ENCODE assay signal across 8 cellular contexts in genomic region chr14:24195186-24196070, GRCh38. TPM values are rescaled to one million over a fixed set of nuclear protein-coding genes. Genes with fewer than 3 reads are reported as not detected.
DNase-seq lines count a peak whose midpoint lies in the region; ATAC-seq and TF ChIP-seq lines count a peak whose summit lies in the region.

A gene with protein sequence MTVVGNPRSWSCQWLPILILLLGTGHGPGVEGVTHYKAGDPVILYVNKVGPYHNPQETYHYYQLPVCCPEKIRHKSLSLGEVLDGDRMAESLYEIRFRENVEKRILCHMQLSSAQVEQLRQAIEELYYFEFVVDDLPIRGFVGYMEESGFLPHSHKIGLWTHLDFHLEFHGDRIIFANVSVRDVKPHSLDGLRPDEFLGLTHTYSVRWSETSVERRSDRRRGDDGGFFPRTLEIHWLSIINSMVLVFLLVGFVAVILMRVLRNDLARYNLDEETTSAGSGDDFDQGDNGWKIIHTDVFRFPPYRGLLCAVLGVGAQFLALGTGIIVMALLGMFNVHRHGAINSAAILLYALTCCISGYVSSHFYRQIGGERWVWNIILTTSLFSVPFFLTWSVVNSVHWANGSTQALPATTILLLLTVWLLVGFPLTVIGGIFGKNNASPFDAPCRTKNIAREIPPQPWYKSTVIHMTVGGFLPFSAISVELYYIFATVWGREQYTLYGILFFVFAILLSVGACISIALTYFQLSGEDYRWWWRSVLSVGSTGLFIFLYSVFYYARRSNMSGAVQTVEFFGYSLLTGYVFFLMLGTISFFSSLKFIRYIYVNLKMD (minus strand): TSS chr14:24195441. CDS start chr14:24195019, 422 bp downstream.

- peak within 1 kb of the TSS; percentile 91 to 99 (median 96) for H3K27ac ChIP-seq in esophagus squamous epithelium

- H3K9me3 Mint-ChIP-seq in IgD-negative memory B cell (no peaks in the 10 kb centered on the region), naive B cell (no peaks in the 10 kb centered on the region)
- H3K9me3 Mint-ChIP-seq in stimulated activated effector memory CD8-positive, alpha-beta T cell treated with anti-CD3 and anti-CD28 coated beads, Interleukin-12 subunit alpha, Interleukin-12 subunit beta, amount 100 ng/mL, for 72 hours: peaks cover 4% of the 10 kb centered on the region

- peaks cover 6 to 46% (median 16%) of the 10 kb centered on the region in 3 donors for H3K36me3 ChIP-seq in esophagus squamous epithelium

- TF ChIP-seq POLR2A in esophagus squamous epithelium (IDR thresholded peaks at IDR 0.05): peak in 2 of 4 donors; percentile 30 to 81

- peaks cover 18 to 61% (median 20%) of the 10 kb centered on the region in 3 donors for H3K4me1 ChIP-seq in esophagus squamous epithelium

- peak within 1 kb of the TSS; percentile 72 to 100 (median 88) for H3K4me3 ChIP-seq in esophagus squamous epithelium

- TF ChIP-seq CTCF in esophagus squamous epithelium (IDR thresholded peaks at IDR 0.05): no peak

- intact Hi-C loops in esophagus squamous epithelium (cut with DNase I): no loop called here

- no peaks in the 10 kb centered on the region for H3K9me3 ChIP-seq in esophagus squamous epithelium

- no peaks in the 10 kb centered on the region for H3K27me3 ChIP-seq in esophagus squamous epithelium

- peak within 1 kb of the TSS; percentile 99 for H3K27ac Mint-ChIP-seq in IgD-negative memory B cell
- peak within 1 kb of the TSS; percentile 95 to 100 (median 99) for H3K27ac Mint-ChIP-seq in naive B cell
- peak within 1 kb of the TSS; percentile 99 for H3K27ac Mint-ChIP-seq in stimulated activated effector memory CD8-positive, alpha-beta T cell treated with anti-CD3 and anti-CD28 coated beads, Interleukin-12 subunit alpha, Interleukin-12 subunit beta, amount 100 ng/mL, for 72 hours

- ATAC-seq in GM21576 (IDR thresholded peaks at IDR 0.05; ENCODE audit: unreplicated experiment) (peak; percentile 82), naive B cell (ENCODE audit: low read depth in 2 of 2) (peak; percentile 87 to 88)
- ATAC-seq in stimulated activated effector memory CD8-positive, alpha-beta T cell treated with anti-CD3 and anti-CD28 coated beads, Interleukin-12 subunit alpha, Interleukin-12 subunit beta, amount 100 ng/mL, for 72 hours: peak; percentile 94

- DNase-seq in DMS53 (lab: John Stamatoyannopoulos, UW) (peak; percentile 91), esophagus squamous epithelium (lab: John Stamatoyannopoulos, UW) (no peak), naive B cell (peak; percentile 91)
- peak; percentile 89 to 92 for DNase-seq in activated T-cell treated with anti-CD3 and anti-CD28 coated beads, Interleukin-2, amount 50 U/mL, for 48 hours
- DNase-seq in stimulated activated effector memory CD8-positive, alpha-beta T cell treated with anti-CD3 and anti-CD28 coated beads, Interleukin-12 subunit alpha, Interleukin-12 subunit beta, amount 100 ng/mL, for 72 hours (ENCODE audit: low spot score in 2 of 2): peak; percentile 84 to 92

- H3K27me3 Mint-ChIP-seq in IgD-negative memory B cell (no peaks in the 10 kb centered on the region), naive B cell (no peaks in the 10 kb centered on the region)

- H3K4me3 Mint-ChIP-seq in IgD-negative memory B cell: peak within 1 kb of the TSS; percentile 93 to 97 (median 96)
- peak within 1 kb of the TSS; percentile 83 to 98 (median 94) for H3K4me3 Mint-ChIP-seq in naive B cell
- peak within 1 kb of the TSS; percentile 78 for H3K4me3 Mint-ChIP-seq in stimulated activated effector memory CD8-positive, alpha-beta T cell treated with anti-CD3 and anti-CD28 coated beads, Interleukin-12 subunit alpha, Interleukin-12 subunit beta, amount 100 ng/mL, for 72 hours

- 1 to 3% methylated on average over 4 to 37 of the region's 89 CpGs for WGBS in esophagus squamous epithelium, 2 donors

- H3K36me3 Mint-ChIP-seq in IgD-negative memory B cell: no peaks in the 10 kb centered on the region
- no peaks in the 10 kb centered on the region for H3K36me3 Mint-ChIP-seq in naive B cell
- H3K36me3 Mint-ChIP-seq in stimulated activated effector memory CD8-positive, alpha-beta T cell treated with anti-CD3 and anti-CD28 coated beads, Interleukin-12 subunit alpha, Interleukin-12 subunit beta, amount 100 ng/mL, for 72 hours: peaks cover 90% of the 10 kb centered on the region

- H3K4me1 Mint-ChIP-seq in IgD-negative memory B cell: peaks cover 30 to 31% (median 31%) of the 10 kb centered on the region in 3 donors
- peaks cover 45 to 69% (median 53%) of the 10 kb centered on the region in 3 donors for H3K4me1 Mint-ChIP-seq in naive B cell
- peaks cover 51% of the 10 kb centered on the region for H3K4me1 Mint-ChIP-seq in stimulated activated effector memory CD8-positive, alpha-beta T cell treated with anti-CD3 and anti-CD28 coated beads, Interleukin-12 subunit alpha, Interleukin-12 subunit beta, amount 100 ng/mL, for 72 hours

TF ChIP-seq in PFSK-1, 5 proteins besides CTCF, POLR2A, EP300 and RAD21:
- TF ChIP-seq FOXP2 (optimal IDR thresholded peaks at IDR 0.05; ENCODE audit: borderline replicate concordance, extremely low read depth, extremely low read length, insufficient read depth) (no peak), POLR2AphosphoS5 (IDR thresholded peaks at IDR 0.05; ENCODE audit: low read depth, low read length) (peak; percentile 38), TAF1 (IDR thresholded peaks at IDR 0.05; ENCODE audit: borderline replicate concordance, insufficient read depth, low read length) (0 out of 2 replicates have a peak, but pooled peaks have one; percentile 32), SIN3A (IDR thresholded peaks at IDR 0.05; ENCODE audit: borderline replicate concordance, insufficient read depth, low read length) (0 out of 2 replicates have a peak, but pooled peaks have one; percentile 31)
- TF ChIP-seq, protein P1, sequence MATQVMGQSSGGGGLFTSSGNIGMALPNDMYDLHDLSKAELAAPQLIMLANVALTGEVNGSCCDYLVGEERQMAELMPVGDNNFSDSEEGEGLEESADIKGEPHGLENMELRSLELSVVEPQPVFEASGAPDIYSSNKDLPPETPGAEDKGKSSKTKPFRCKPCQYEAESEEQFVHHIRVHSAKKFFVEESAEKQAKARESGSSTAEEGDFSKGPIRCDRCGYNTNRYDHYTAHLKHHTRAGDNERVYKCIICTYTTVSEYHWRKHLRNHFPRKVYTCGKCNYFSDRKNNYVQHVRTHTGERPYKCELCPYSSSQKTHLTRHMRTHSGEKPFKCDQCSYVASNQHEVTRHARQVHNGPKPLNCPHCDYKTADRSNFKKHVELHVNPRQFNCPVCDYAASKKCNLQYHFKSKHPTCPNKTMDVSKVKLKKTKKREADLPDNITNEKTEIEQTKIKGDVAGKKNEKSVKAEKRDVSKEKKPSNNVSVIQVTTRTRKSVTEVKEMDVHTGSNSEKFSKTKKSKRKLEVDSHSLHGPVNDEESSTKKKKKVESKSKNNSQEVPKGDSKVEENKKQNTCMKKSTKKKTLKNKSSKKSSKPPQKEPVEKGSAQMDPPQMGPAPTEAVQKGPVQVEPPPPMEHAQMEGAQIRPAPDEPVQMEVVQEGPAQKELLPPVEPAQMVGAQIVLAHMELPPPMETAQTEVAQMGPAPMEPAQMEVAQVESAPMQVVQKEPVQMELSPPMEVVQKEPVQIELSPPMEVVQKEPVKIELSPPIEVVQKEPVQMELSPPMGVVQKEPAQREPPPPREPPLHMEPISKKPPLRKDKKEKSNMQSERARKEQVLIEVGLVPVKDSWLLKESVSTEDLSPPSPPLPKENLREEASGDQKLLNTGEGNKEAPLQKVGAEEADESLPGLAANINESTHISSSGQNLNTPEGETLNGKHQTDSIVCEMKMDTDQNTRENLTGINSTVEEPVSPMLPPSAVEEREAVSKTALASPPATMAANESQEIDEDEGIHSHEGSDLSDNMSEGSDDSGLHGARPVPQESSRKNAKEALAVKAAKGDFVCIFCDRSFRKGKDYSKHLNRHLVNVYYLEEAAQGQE (IDR thresholded peaks at IDR 0.05; ENCODE audit: insufficient read depth in 1 of 2, low read depth in 2 of 2, low read length in 2 of 2): no peak

RNA-seq across cellular contexts. Expression of the gene that starts here (rescaled TPM):
- 25.1 TPM for polyA plus RNA-seq in IgD-negative memory B cell
- polyA plus RNA-seq in PFSK-1 (2012; ENCODE audit: insufficient read length, low read depth): 23.0 TPM
- total RNA-seq in esophagus squamous epithelium: 10 to 100 TPM; 36.4 to 51.3 (median 44.6) TPM
- 10 to 100 TPM; 34.5 to 43.9 (median 37.0) TPM for polyA plus RNA-seq in naive B cell (ENCODE audit: low read depth in 6 of 6)
